In genomic region chr5:138369249-138369648, GRCh38 we compare ENCODE assay signal across 1 cellular context.
TF ChIP-seq lines count a peak whose summit lies in the region.

No MANE protein-coding gene starts in this region.

TF ChIP-seq in HEK293, 187 proteins besides CTCF, POLR2A, EP300 and RAD21 (continued from another document):
- TF ChIP-seq EGR2 (tag by site-specific recombination; IDR thresholded peaks at IDR 0.05; ENCODE audit: low read depth) = 0 out of 2 replicates have a peak, but pooled peaks have one; percentile 9
